Comparison of ENCODE assay signal across 28 cellular contexts in genomic region chr9:116671605-116672004, GRCh38. TPM values are rescaled to one million over a fixed set of nuclear protein-coding genes. Genes with fewer than 3 reads are reported as not detected.
DNase-seq lines count a peak whose midpoint lies in the region; ATAC-seq lines count a peak whose summit lies in the region.
"Had no signal": no experiment of that assay in that cellular context is flagged by ENCODE, and none has a peak within 500 bp of the region (broad histone marks: within the 10 kb centered on the region; RNA-seq: fewer than 3 reads in every experiment).

No MANE protein-coding gene starts in this region.

- H3K4me1 ChIP-seq in adipocyte (ENCODE audit: control insufficient read depth, insufficient read depth, low read length), result peaks cover 7% of the 10 kb centered on the region
- H3K4me1 ChIP-seq: lower lobe of right lung, transverse colon had no signal

- peaks cover 13% of the 10 kb centered on the region for H3K9me3 ChIP-seq in adipocyte (ENCODE audit: control insufficient read depth, low read length)

- DNase-seq in MV-4-11 (lab: John Stamatoyannopoulos, UW), result peak; percentile 83
- no peak for DNase-seq in adipocyte (ENCODE audit: low read depth)
- DNase-seq in NCI-H2081 treated with DMSO at 0.1 percent for 48 hours (lab: John Stamatoyannopoulos, UW), result no peak
- DNase-seq in mesenteric fat pad (ENCODE audit: low spot score), result no peak
- DNase-seq: activated CD4-positive, alpha-beta T cell treated with anti-CD3 and anti-CD28 coated beads for 48 hours; activated CD8-positive, alpha-beta memory T cell treated with anti-CD3 and anti-CD28 coated beads for 24 hours; amygdala; brain microvascular endothelial cell; CD4-positive, alpha-beta memory T cell; dorsolateral prefrontal cortex; foreskin melanocyte; kidney glomerular epithelial cell; lower lobe of right lung; mucosa of descending colon; NCI-H1092; NCI-H1694 treated with DMSO at 0.1 percent for 48 hours; NCI-H2171 treated with DMSO at 0.1 percent for 48 hours; NCI-H510A; occipital lobe; stimulated activated CD4-positive, alpha-beta T cell treated with anti-CD3 and anti-CD28 coated beads, Interleukin-4, amount 100 ng/mL, for 24 hours; transverse colon had no signal

- no peaks in the 10 kb centered on the region for H3K36me3 ChIP-seq in adipocyte (ENCODE audit: control insufficient read depth, insufficient read depth, low read length, severe bottlenecking)
- H3K36me3 ChIP-seq: brain microvascular endothelial cell, lower lobe of right lung had no signal

- H3K9ac ChIP-seq in adipocyte (ENCODE audit: low read length), result no peak overlapping the region

- no peaks in the 10 kb centered on the region for H3K27me3 ChIP-seq in adipocyte (replicated peaks; ENCODE audit: control insufficient read depth, insufficient read depth, low read length)
- H3K27me3 ChIP-seq: brain microvascular endothelial cell, dorsolateral prefrontal cortex, hepatocyte, transverse colon had no signal

- peak overlapping the region; percentile 14 for H3K4me3 ChIP-seq in adipocyte (ENCODE audit: low read length)
- H3K4me3 ChIP-seq: dorsolateral prefrontal cortex, hepatocyte, lower lobe of right lung, mucosa of descending colon, transverse colon had no signal

- ATAC-seq in GM19351 (IDR thresholded peaks at IDR 0.05; ENCODE audit: unreplicated experiment) (peak; percentile 72), HG02938 (IDR thresholded peaks at IDR 0.05; ENCODE audit: unreplicated experiment) (peak; percentile 58), GM21526 (IDR thresholded peaks at IDR 0.05; ENCODE audit: low FRiP score, unreplicated experiment) (no peak), HG03095 (IDR thresholded peaks at IDR 0.05; ENCODE audit: unreplicated experiment) (no peak)
- ATAC-seq: lower lobe of right lung; mucosa of descending colon; natural killer cell treated with Interleukin-12 subunit alpha and Interleukin-12 subunit beta and Interleukin-15 and Interleukin-18, amount 100 ng/mL, for 72 hours; Right ventricle myocardium inferior had no signal

RNA-seq across cellular contexts. Expression of gene TRIM32, which starts 15.5 kb away (rescaled TPM):
- 19.8 TPM for total RNA-seq in mesenteric fat pad

Comparison
In these comparisons a context has a peak if more than half of its experiments do, and no peak if none do; other contexts are left out.
1. ATAC-seq: peak in GM19351 (single experiment) and HG02938 (single experiment); none in GM21526 (single experiment) and HG03095 (single experiment).